In the genomic region with DNA sequence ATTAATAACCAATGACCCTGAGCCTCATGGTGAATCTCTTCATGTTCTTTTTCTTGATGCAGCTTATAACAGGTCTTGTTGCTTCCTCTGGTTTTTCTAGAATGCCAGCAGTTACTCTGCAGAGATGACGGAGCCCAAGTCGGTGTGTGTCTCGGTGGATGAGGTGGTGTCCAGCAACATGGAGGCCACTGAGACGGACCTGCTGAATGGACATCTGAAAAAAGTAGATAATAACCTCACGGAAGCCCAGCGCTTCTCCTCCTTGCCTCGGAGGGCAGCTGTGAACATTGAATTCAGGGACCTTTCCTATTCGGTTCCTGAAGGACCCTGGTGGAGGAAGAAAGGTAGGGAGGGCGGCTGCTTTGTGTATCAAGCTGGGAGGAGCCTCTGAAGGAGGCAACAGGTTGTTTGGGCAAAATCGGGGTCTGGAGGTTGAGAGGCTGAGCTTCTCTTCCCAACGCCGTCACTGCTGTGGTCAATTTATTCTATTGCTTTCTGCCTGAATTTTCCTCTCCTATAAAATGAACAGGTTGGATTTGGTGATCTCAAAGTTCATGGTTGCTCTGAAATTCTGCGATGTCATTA, we compare ENCODE assay signal across 29 cellular contexts. TPM values are rescaled to one million over a fixed set of nuclear protein-coding genes. Genes with fewer than 3 reads are reported as not detected.
DNase-seq lines count a peak whose midpoint lies in the region; ATAC-seq, FAIRE-seq and TF ChIP-seq lines count a peak whose summit lies in the region.
"Had no signal": no experiment of that assay in that cellular context is flagged by ENCODE, and none has a peak within 500 bp of the region (broad histone marks: within the 10 kb centered on the region; RNA-seq: fewer than 3 reads in every experiment).

No MANE protein-coding gene starts in this region.

- H3K9ac ChIP-seq in kidney (ENCODE audit: low read length in 2 of 2), result no peak overlapping the region
- H3K9ac ChIP-seq: neural progenitor cell had no signal

- H3K4me1 Mint-ChIP-seq in activated CD4-positive, alpha-beta T cell treated with anti-CD3 and anti-CD28 coated beads for 36 hours, result peaks cover 74% of the 10 kb centered on the region

- POLR2A ChIA-PET in activated CD4-positive, alpha-beta T cell treated with anti-CD3 and anti-CD28 coated beads for 36 hours (lab: Charles Lee), result no interaction called here
- POLR2A ChIA-PET in HEK293 (lab: Yijun Ruan, JAX), result interaction anchor here (0.7 kb wide), 1 partner anchor 295 kb away, joined by 3 read pairs; no protein-coding TSS in a partner anchor
- POLR2A ChIA-PET in GM10248 (lab: Yijun Ruan, JAX), result no interaction called here

- CTCF ChIA-PET in activated CD4-positive, alpha-beta T cell treated with anti-CD3 and anti-CD28 coated beads for 36 hours (lab: Charles Lee), result interaction anchor here (0.9 to 2.2 kb wide), 5 partner anchors 8 to 33 kb away, joined by 3 to 11 read pairs (median 4); no protein-coding TSS in a partner anchor
- CTCF ChIA-PET in HEK293 (lab: Yijun Ruan, JAX) (interaction anchor here (1.8 to 3.1 kb wide), 2 partner anchors 34 to 84 kb away, joined by 5 to 15 read pairs; no protein-coding TSS in a partner anchor), GM10248 (lab: Yijun Ruan, JAX) (interaction anchor here (0.9 to 2.1 kb wide), 4 partner anchors 13 to 341 kb away, joined by 3 to 10 read pairs (median 4); no protein-coding TSS in a partner anchor)

- no peak for ATAC-seq in activated CD4-positive, alpha-beta T cell treated with anti-CD3 and anti-CD28 coated beads for 36 hours
- no peak for ATAC-seq in sciatic nerve
- no peak for ATAC-seq in GM19324 (IDR thresholded peaks at IDR 0.05; ENCODE audit: low FRiP score, unreplicated experiment)
- ATAC-seq: activated CD8-positive, alpha-beta T cell treated with anti-CD3 and anti-CD28 coated beads for 36 hours; Panc1 had no signal

- H3K27ac ChIP-seq in HEK293 (ENCODE audit: extremely low read depth, low read depth, low read length), result no peak overlapping the region
- H3K27ac ChIP-seq in kidney (ENCODE audit: low read depth in 2 of 2, low read length in 2 of 2), result no peak overlapping the region
- H3K27ac ChIP-seq: neural progenitor cell, thoracic aorta had no signal

- H3K9me3 ChIP-seq in HEK293 (ENCODE audit: control insufficient read depth, insufficient read depth, low read depth, low read length) (no peaks in the 10 kb centered on the region), kidney (ENCODE audit: control insufficient read depth in 1 of 2, low read length in 2 of 2) (no peaks in the 10 kb centered on the region)
- H3K9me3 ChIP-seq: thoracic aorta had no signal

- TF ChIP-seq CTCF in HEK293 (tag by site-specific recombination; IDR thresholded peaks at IDR 0.05) (no peak), kidney (IDR thresholded peaks at IDR 0.05; ENCODE audit: borderline replicate concordance, extremely low read depth, insufficient read depth) (no peak), GM10248 (IDR thresholded peaks at IDR 0.05; ENCODE audit: control extremely low read depth, extremely low read depth, low read depth, missing control alignments) (no peak)

- H3K27ac Mint-ChIP-seq in activated CD4-positive, alpha-beta T cell treated with anti-CD3 and anti-CD28 coated beads for 36 hours, result peak overlapping the region; percentile 47
- H3K27ac Mint-ChIP-seq: activated B cell treated with CpG ODN at 0.5 μM for 24 hours; activated CD8-positive, alpha-beta T cell treated with anti-CD3 and anti-CD28 coated beads for 36 hours; neural progenitor cell; stimulated activated naive CD8-positive, alpha-beta T cell treated with anti-CD3 and anti-CD28 coated beads, Interleukin-15, Interleukin-2, amounts not matched to agents 100 ng/mL and 50 ng/mL, for 24 hours had no signal

- no peaks in the 10 kb centered on the region for H3K27me3 Mint-ChIP-seq in activated CD4-positive, alpha-beta T cell treated with anti-CD3 and anti-CD28 coated beads for 36 hours
- H3K27me3 Mint-ChIP-seq: activated B cell treated with CpG ODN at 0.5 μM for 24 hours; activated CD8-positive, alpha-beta T cell treated with anti-CD3 and anti-CD28 coated beads for 36 hours; stimulated activated naive CD8-positive, alpha-beta T cell treated with anti-CD3 and anti-CD28 coated beads, Interleukin-15, Interleukin-2, amounts not matched to agents 100 ng/mL and 50 ng/mL, for 24 hours had no signal

- H3K4me1 ChIP-seq in HEK293 (ENCODE audit: control insufficient read depth, insufficient read depth, low read length) (peaks cover 4% of the 10 kb centered on the region; the same call in 1 of the 2 replicates), kidney (ENCODE audit: control insufficient read depth in 1 of 2, insufficient read depth in 1 of 2, low read depth in 1 of 2, low read length in 2 of 2) (peaks cover 7 to 12% of the 10 kb centered on the region in 2 donors)

- H3K9me3 Mint-ChIP-seq in activated CD4-positive, alpha-beta T cell treated with anti-CD3 and anti-CD28 coated beads for 36 hours (ENCODE audit: low read depth), result no peaks in the 10 kb centered on the region
- H3K9me3 Mint-ChIP-seq: activated B cell treated with CpG ODN at 0.5 μM for 24 hours; neural progenitor cell; stimulated activated naive CD8-positive, alpha-beta T cell treated with anti-CD3 and anti-CD28 coated beads, Interleukin-15, Interleukin-2, amounts not matched to agents 100 ng/mL and 50 ng/mL, for 24 hours had no signal

- no peak for FAIRE-seq in kidney (lab: Jason Lieb, UNC)
- FAIRE-seq: GM18507 had no signal

- H3K4me3 ChIP-seq in HEK293 (ENCODE audit: low read depth, low read length) (no peak overlapping the region), kidney (ENCODE audit: low read length in 2 of 2) (no peak overlapping the region)
- H3K4me3 ChIP-seq: neural progenitor cell, thoracic aorta had no signal

- H3K36me3 ChIP-seq in HEK293 (ENCODE audit: control insufficient read depth in 2 of 2, insufficient read depth in 1 of 2, low read length in 2 of 2) (no peaks in the 10 kb centered on the region), kidney (ENCODE audit: control insufficient read depth in 1 of 2, insufficient read depth in 2 of 2, low read length in 2 of 2) (no peaks in the 10 kb centered on the region)
- H3K36me3 ChIP-seq: neural progenitor cell, thoracic aorta had no signal

- intact Hi-C loops in activated CD4-positive, alpha-beta T cell treated with anti-CD3 and anti-CD28 coated beads for 36 hours (cut with DNase I, micrococcal nuclease), result loop anchor here in 1 of 2 experiments (5.0 kb wide), 1 partner anchor 237 kb away; no protein-coding TSS in a partner anchor
- intact Hi-C loops in kidney (cut with DNase I) (no loop called here), sciatic nerve (cut with DNase I) (no loop called here)

- no peak for DNase-seq in activated CD4-positive, alpha-beta T cell treated with anti-CD3 and anti-CD28 coated beads for 36 hours
- DNase-seq in activated CD4-positive, alpha-beta T cell treated with anti-CD3 and anti-CD28 coated beads, Interleukin-2, amount 50 U/mL, for 48 hours, result no peak
- DNase-seq in kidney (peak; percentile 15), sciatic nerve (ENCODE audit: low spot score) (peak; percentile 22), GM10248 (ENCODE audit: extremely low spot score) (no peak), UCSD-AML1 (lab: John Stamatoyannopoulos, UW; ENCODE audit: unreplicated experiment) (no peak)
- DNase-seq: 8988T; activated B cell treated with CpG ODN at 0.5 μM for 24 hours; activated CD8-positive, alpha-beta T cell treated with anti-CD3 and anti-CD28 coated beads for 36 hours; activated effector memory CD4-positive, alpha-beta T cell treated with Interleukin-2 at 50 U/mL for 16 hours; Calu3; cerebellar nuclear complex; islet precursor cell; KBM-7; MM.1S; NCI-H1417; NCI-H2029 treated with DMSO at 0.1 percent for 48 hours; NCI-H2227 treated with DMSO at 0.1 percent for 48 hours; NCI-H69; SIG-M5; SW 1271 had no signal

- H3K4me3 Mint-ChIP-seq in activated CD4-positive, alpha-beta T cell treated with anti-CD3 and anti-CD28 coated beads for 36 hours, result no peak overlapping the region
- H3K4me3 Mint-ChIP-seq: activated B cell treated with CpG ODN at 0.5 μM for 24 hours; activated CD8-positive, alpha-beta T cell treated with anti-CD3 and anti-CD28 coated beads for 36 hours; neural progenitor cell; stimulated activated naive CD8-positive, alpha-beta T cell treated with anti-CD3 and anti-CD28 coated beads, Interleukin-15, Interleukin-2, amounts not matched to agents 100 ng/mL and 50 ng/mL, for 24 hours had no signal

- peaks cover 31% of the 10 kb centered on the region for H3K36me3 Mint-ChIP-seq in activated CD4-positive, alpha-beta T cell treated with anti-CD3 and anti-CD28 coated beads for 36 hours (ENCODE audit: low read depth)

TF ChIP-seq in HEK293, 187 proteins besides CTCF, POLR2A, EP300 and RAD21:
- no peak for TF ChIP-seq ZNF521 (tag by site-specific recombination; IDR thresholded peaks at IDR 0.05)
- TF ChIP-seq GFI1B (tag by site-specific recombination; IDR thresholded peaks at IDR 0.05), result no peak
- TF ChIP-seq ZNF202 (tag by site-specific recombination; IDR thresholded peaks at IDR 0.05; ENCODE audit: borderline replicate concordance), result no peak
- peak; percentile 75; the same call in 1 of the 2 replicates for TF ChIP-seq SCRT1 (tag by site-specific recombination; IDR thresholded peaks at IDR 0.05; ENCODE audit: borderline replicate concordance)
- TF ChIP-seq SCRT2 (tag by site-specific recombination; IDR thresholded peaks at IDR 0.05), result peak; percentile 78
- TF ChIP-seq PRDM1 (tag by site-specific recombination; IDR thresholded peaks at IDR 0.05), result no peak

RNA-seq across cellular contexts. Expression of a gene that starts 6.7 kb away (rescaled TPM):
- 10 to 100 TPM; 11.6 to 16.3 TPM for total RNA-seq in activated CD4-positive, alpha-beta T cell treated with anti-CD3 and anti-CD28 coated beads for 36 hours
- 27.6 TPM for total RNA-seq in kidney
- polyA plus RNA-seq in kidney (ENCODE audit: insufficient read depth, low read depth, low replicate concordance), result 5.6 TPM
- 44.2 TPM for total RNA-seq in sciatic nerve
- total RNA-seq: HT1080 had no signal

Comparison
In these comparisons a context has a peak if more than half of its experiments do, and no peak if none do; other contexts are left out.
1. DNase-seq: peak in kidney (single experiment) and sciatic nerve (single experiment); none in activated CD4-positive, alpha-beta T cell treated with anti-CD3 and anti-CD28 coated beads for 36 hours (single experiment), activated CD4-positive, alpha-beta T cell treated with anti-CD3 and anti-CD28 coated beads, Interleukin-2, amount 50 U/mL, for 48 hours (0 of 2), GM10248 (single experiment) and UCSD-AML1 (single experiment).